8 cellular contexts compared by ENCODE assay signal in the genomic region with DNA sequence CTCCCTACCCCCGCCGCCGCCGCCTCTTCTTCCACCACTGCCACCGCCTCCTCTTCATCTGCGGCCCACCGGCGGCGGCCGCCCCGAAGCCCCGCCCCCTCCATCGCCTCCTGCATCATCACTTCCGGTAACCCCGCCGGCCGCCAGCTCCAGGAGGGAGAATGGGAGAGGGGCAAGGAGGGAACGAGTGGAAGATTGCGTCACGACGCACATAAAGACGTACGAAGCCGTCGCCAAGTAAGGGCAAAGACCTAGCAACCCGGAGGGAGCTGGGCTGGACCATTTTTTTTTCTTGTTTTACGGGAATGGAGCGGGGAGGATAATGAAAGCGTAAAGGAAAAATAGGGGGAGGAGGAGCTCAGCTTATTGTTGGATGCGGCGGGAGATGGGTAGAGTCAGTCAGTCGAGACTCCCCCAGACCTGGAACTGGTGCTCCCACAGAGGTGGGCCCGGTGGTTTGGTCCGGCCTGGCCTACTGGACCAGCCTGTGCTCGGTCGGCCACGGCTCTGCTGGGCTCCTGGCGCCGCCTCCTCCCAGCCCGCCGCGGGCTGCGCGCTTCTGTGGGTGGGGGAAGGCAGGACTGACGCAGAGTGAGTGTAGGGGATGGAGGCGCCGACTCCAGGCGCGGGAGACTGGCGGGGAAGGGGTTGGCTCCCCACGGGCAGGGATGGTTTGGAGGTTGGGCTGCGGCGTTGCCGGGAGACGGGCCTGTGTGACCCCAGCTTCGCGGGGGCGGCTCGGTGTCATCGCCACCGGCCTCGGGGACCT. TPM values are rescaled to one million over a fixed set of nuclear protein-coding genes. Genes with fewer than 3 reads are reported as not detected.
DNase-seq lines count a peak whose midpoint lies in the region; ATAC-seq, FAIRE-seq and TF ChIP-seq lines count a peak whose summit lies in the region.

A gene with protein sequence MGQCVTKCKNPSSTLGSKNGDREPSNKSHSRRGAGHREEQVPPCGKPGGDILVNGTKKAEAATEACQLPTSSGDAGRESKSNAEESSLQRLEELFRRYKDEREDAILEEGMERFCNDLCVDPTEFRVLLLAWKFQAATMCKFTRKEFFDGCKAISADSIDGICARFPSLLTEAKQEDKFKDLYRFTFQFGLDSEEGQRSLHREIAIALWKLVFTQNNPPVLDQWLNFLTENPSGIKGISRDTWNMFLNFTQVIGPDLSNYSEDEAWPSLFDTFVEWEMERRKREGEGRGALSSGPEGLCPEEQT (minus strand): TSS at position 60 of the 769 bp plus-strand sequence. CDS start 37,820 bp downstream, outside the sequence.
A gene with protein sequence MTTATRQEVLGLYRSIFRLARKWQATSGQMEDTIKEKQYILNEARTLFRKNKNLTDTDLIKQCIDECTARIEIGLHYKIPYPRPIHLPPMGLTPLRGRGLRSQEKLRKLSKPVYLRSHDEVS (plus strand): TSS at position 473 of the 769 bp plus-strand sequence. CDS start 14,785 bp downstream, outside the sequence.

- H3K27me3 ChIP-seq in WERI-Rb-1 (ENCODE audit: insufficient read depth, low read depth, severe bottlenecking): no peaks in the 10 kb centered on the region
- H3K27me3 ChIP-seq in mammary epithelial cell (ENCODE audit: insufficient read depth, low read length): no peaks in the 10 kb centered on the region
- H3K27me3 ChIP-seq in small intestine (ENCODE audit: control insufficient read depth in 2 of 2, insufficient read depth in 2 of 2, low read length in 2 of 2): no peaks in the 10 kb centered on the region

- no TSS peak for BruUV-seq in mammary epithelial cell (replicated peaks; lab: Mats Ljungman, UMichigan)

- in situ Hi-C loops in mammary epithelial cell (cut with MboI; ENCODE audit: low sequenced_read_pairs in 2 of 2): no loop called here

- 1% methylated on average over 40 of the region's 62 CpGs for WGBS in A549 (ENCODE audit: missing lambda C conversion rate)
- under 1% methylated on average over 25 of the region's 62 CpGs for WGBS in mammary epithelial cell (ENCODE audit: low coverage, missing lambda C conversion rate)
- 0 to 1% (median 0%) methylated on average over 56 to 62 of the region's 62 CpGs for WGBS in small intestine, 3 donors

- intact Hi-C loops in mammary epithelial cell (cut with micrococcal nuclease): loop anchor here (1.0 to 10.0 kb wide), 8 partner anchors 11 to 404 kb away; a partner anchor contains a TSS

- TF ChIP-seq POLR2A in A549 (IDR thresholded peaks at IDR 0.05; ENCODE audit: low read length): peak; percentile 78

- ATAC-seq in A549 (peak; percentile 92 to 94), GM18868 (IDR thresholded peaks at IDR 0.05; ENCODE audit: unreplicated experiment) (peak; percentile 81), HG03108 (IDR thresholded peaks at IDR 0.05; ENCODE audit: unreplicated experiment) (peak; percentile 59)

- peak within 1 kb of the TSS; percentile 90 for H3K4me3 ChIP-seq in A549
- peak within 1 kb of the TSS; percentile 71 for H3K4me3 ChIP-seq in WERI-Rb-1 (ENCODE audit: low read depth, low read length)
- peak within 1 kb of the TSS; percentile 79 to 85 (median 85) for H3K4me3 ChIP-seq in mammary epithelial cell (replicated peaks in 1 of 3; ENCODE audit: insufficient read depth in 1 of 3, low read depth in 2 of 3, low read length in 3 of 3)
- peak within 1 kb of the TSS; percentile 81 to 89 for H3K4me3 ChIP-seq in small intestine (ENCODE audit: low read depth in 1 of 2, low read length in 2 of 2)

- H3K4me1 ChIP-seq in A549 (peaks cover 67% of the 10 kb centered on the region), mammary epithelial cell (ENCODE audit: insufficient read depth, low read length) (peaks cover 62% of the 10 kb centered on the region), small intestine (ENCODE audit: control insufficient read depth in 2 of 2, insufficient read depth in 1 of 2, low read depth in 1 of 2, low read length in 1 of 2) (peaks cover 2 to 32% of the 10 kb centered on the region in 2 donors)

- H3K4me2 ChIP-seq in A549 (peak within 1 kb of the TSS; percentile 91), mammary epithelial cell (ENCODE audit: insufficient read depth, low read depth, low read length) (peak within 1 kb of the TSS; percentile 87)

- peak within 1 kb of the TSS; percentile 92 to 98 for H3K27ac ChIP-seq in A549
- peak within 1 kb of the TSS; percentile 98 for H3K27ac ChIP-seq in WERI-Rb-1
- H3K27ac ChIP-seq in mammary epithelial cell (ENCODE audit: insufficient read depth, low read depth, low read length): peak within 1 kb of the TSS; percentile 99
- H3K27ac ChIP-seq in small intestine (ENCODE audit: low read depth in 1 of 2, low read length in 1 of 2): peak within 1 kb of the TSS; percentile 88 to 99

- dilution Hi-C loops in mammary epithelial cell (cut with HindIII; ENCODE audit: low sequenced_read_pairs): no loop called here

- POLR2A ChIA-PET in A549 (lab: Yijun Ruan, JAX): interaction anchor here (0.6 to 1.9 kb wide), 14 partner anchors 8 to 1496 kb away, joined by 3 to 15 read pairs (median 5); a partner anchor contains a TSS

- H4K20me1 ChIP-seq in mammary epithelial cell (ENCODE audit: insufficient read depth, low read length): no peaks in the 10 kb centered on the region

- H3K9ac ChIP-seq in mammary epithelial cell (ENCODE audit: insufficient read depth, low read length): peak within 1 kb of the TSS; percentile 99

- H3K36me3 ChIP-seq in WERI-Rb-1 (peaks cover 54% of the 10 kb centered on the region), mammary epithelial cell (ENCODE audit: insufficient read depth, low read length) (peaks cover 7% of the 10 kb centered on the region), small intestine (ENCODE audit: control insufficient read depth in 2 of 2, insufficient read depth in 2 of 2, low read length in 2 of 2) (no peaks in the 10 kb centered on the region)

- FAIRE-seq in A549 (lab: Jason Lieb, UNC) (no peak), small intestine (lab: Jason Lieb, UNC) (no peak)

- CTCF ChIA-PET in A549 (lab: Yijun Ruan, JAX): interaction anchor here (0.7 to 9.6 kb wide), 5 partner anchors 10 to 257 kb away, joined by 3 to 60 read pairs (median 4); no protein-coding TSS in a partner anchor
- CTCF ChIA-PET in mammary epithelial cell (lab: Charles Lee; ENCODE audit: low non-redundant PET): interaction anchor here (0.6 kb wide), 3 partner anchors 246 to 1202 kb away, joined by 3 to 5 read pairs (median 3); no protein-coding TSS in a partner anchor

- TF ChIP-seq CTCF in A549 (IDR thresholded peaks at IDR 0.05): no peak
- no peak for TF ChIP-seq CTCF in WERI-Rb-1 (IDR thresholded peaks at IDR 0.05; ENCODE audit: low read depth, low read length)
- no peak for TF ChIP-seq CTCF in mammary epithelial cell (conservative IDR thresholded peaks at IDR 0.05 in 1 of 2, IDR thresholded peaks at IDR 0.05 in 1 of 2; ENCODE audit: extremely low read depth in 1 of 2, insufficient read depth in 1 of 2, low read depth in 1 of 2, low read length in 2 of 2)

- TF ChIP-seq RAD21 in A549 (conservative IDR thresholded peaks at IDR 0.05 in 1 of 2, IDR thresholded peaks at IDR 0.05 in 1 of 2): no peak

- TF ChIP-seq EP300 in A549 (IDR thresholded peaks at IDR 0.05): no peak

- H3K9me3 ChIP-seq in A549 (no peaks in the 10 kb centered on the region), WERI-Rb-1 (ENCODE audit: severe bottlenecking) (no peaks in the 10 kb centered on the region), mammary epithelial cell (replicated peaks; ENCODE audit: insufficient read depth, low read length) (no peaks in the 10 kb centered on the region), small intestine (ENCODE audit: control insufficient read depth, low read depth) (no peaks in the 10 kb centered on the region)

- H2AFZ ChIP-seq in mammary epithelial cell (ENCODE audit: low read depth, low read length): peak within 1 kb of the TSS; percentile 77

- H3K79me2 ChIP-seq in mammary epithelial cell (ENCODE audit: insufficient read depth, low read length): peaks cover 73% of the 10 kb centered on the region

- DNase-seq in A549 (ENCODE audit: low read depth in 1 of 2, low spot score in 1 of 2) (peak; percentile 96 to 99), NCI-H2227 (lab: John Stamatoyannopoulos, UW; ENCODE audit: unreplicated experiment) (peak; percentile 98), WERI-Rb-1 (peak; percentile 99), mammary epithelial cell (peak; percentile 98), iPS-NIHi11 (ENCODE audit: low spot score) (peak; percentile 98), small intestine (peak; percentile 97)

TF ChIP-seq in A549, 52 proteins besides CTCF, POLR2A, EP300 and RAD21 (continues in another document):
- TF ChIP-seq ESRRA (IDR thresholded peaks at IDR 0.05; ENCODE audit: borderline replicate concordance, low read length) (no peak), JUN (IDR thresholded peaks at IDR 0.05) (peak in 1 of 2 experiments; percentile 75; a peak in 2 of 5 replicates), KDM5A (IDR thresholded peaks at IDR 0.05) (no peak), CBX2 (IDR thresholded peaks at IDR 0.05; ENCODE audit: borderline replicate concordance, low read depth) (no peak)
- TF ChIP-seq, protein P1, sequence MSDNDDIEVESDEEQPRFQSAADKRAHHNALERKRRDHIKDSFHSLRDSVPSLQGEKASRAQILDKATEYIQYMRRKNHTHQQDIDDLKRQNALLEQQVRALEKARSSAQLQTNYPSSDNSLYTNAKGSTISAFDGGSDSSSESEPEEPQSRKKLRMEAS (IDR thresholded peaks at IDR 0.05): peak; percentile 17; the same call in 1 of the 2 replicates

RNA-seq across cellular contexts. Expression of the first gene that starts in this region (rescaled TPM):
- polyA plus RNA-seq in A549 (2011; rRNA removed): 7.2 and 7.5 TPM in 2 replicates
- polyA plus RNA-seq in A549 (2012; cell fraction: cytosol; rRNA removed): 2.1 and 2.3 TPM in 2 replicates
- polyA plus RNA-seq in A549 (2012; cell fraction: nucleus; rRNA removed): 2.0 and 3.5 TPM in 2 replicates
- 5.2 to 5.9 TPM (median 5.9 TPM) in 3 replicates for polyA plus RNA-seq in A549 (2017; fragmentation: RNase III; extraction: RNeasy Plus Mini Kit Qiagen cat#74134 plus additional on column Dnase treatment)
- polyA minus RNA-seq in A549 (2011; rRNA and poly(A)+ RNA removed): 16.4 and 17.8 TPM in 2 replicates
- total RNA-seq in mammary epithelial cell: 10 to 100 TPM; 20.2 to 25.0 TPM
- 5.4 TPM for polyA plus RNA-seq in mammary epithelial cell
- polyA minus RNA-seq in mammary epithelial cell: 10.9 TPM
- polyA plus RNA-seq in small intestine: 1 to 10 TPM; 1.6 to 4.8 (median 2.7) TPM

RNA-seq across cellular contexts. Expression of the second gene that starts in this region (rescaled TPM):
- polyA plus RNA-seq in A549 (2011; rRNA removed): 37.8 and 44.0 TPM in 2 replicates
- polyA plus RNA-seq in A549 (2012; cell fraction: cytosol; rRNA removed): 16.6 and 17.7 TPM in 2 replicates
- polyA plus RNA-seq in A549 (2012; cell fraction: nucleus; rRNA removed): 3.8 and 6.5 TPM in 2 replicates
- 38.6 to 48.8 TPM (median 40.6 TPM) in 3 replicates for polyA plus RNA-seq in A549 (2017; fragmentation: RNase III; extraction: RNeasy Plus Mini Kit Qiagen cat#74134 plus additional on column Dnase treatment)
- polyA minus RNA-seq in A549 (2011; rRNA and poly(A)+ RNA removed): 9.4 and 12.8 TPM in 2 replicates
- 10 to 100 TPM; 20.8 to 24.3 TPM for total RNA-seq in mammary epithelial cell
- polyA plus RNA-seq in mammary epithelial cell: 25.3 TPM
- polyA minus RNA-seq in mammary epithelial cell: 10.0 TPM
- polyA plus RNA-seq in small intestine: 10 to 100 TPM; 18.1 to 53.0 (median 37.6) TPM

Comparison
In these comparisons a context has a peak if more than half of its experiments do, and no peak if none do; other contexts are left out.
1. Peak in every context shown above with its lines: DNase-seq, ATAC-seq, H3K4me3 ChIP-seq and H3K27ac ChIP-seq.